Comparison of ENCODE assay signal across 8 cellular contexts in genomic region chr20:62640870-62641748, GRCh38. TPM values are rescaled to one million over a fixed set of nuclear protein-coding genes. Genes with fewer than 3 reads are reported as not detected.
DNase-seq lines count a peak whose midpoint lies in the region; ATAC-seq and TF ChIP-seq lines count a peak whose summit lies in the region.

No MANE protein-coding gene starts in this region.

- no peak overlapping the region for H3K9ac ChIP-seq in IMR-90 (ENCODE audit: low read depth, low read length)

- POLR2A ChIA-PET in CD4-positive, alpha-beta T cell (lab: Charles Lee) = interaction anchor here (3.5 kb wide), 1 partner anchor 11 kb away, joined by 34 read pairs; no protein-coding TSS in a partner anchor
- POLR2A ChIA-PET in IMR-90 (lab: Charles Lee; ENCODE audit: unreplicated experiment) = no interaction called here

- TF ChIP-seq CTCF in CD4-positive, alpha-beta T cell (IDR thresholded peaks at IDR 0.05) = no peak
- TF ChIP-seq CTCF in IMR-90 (conservative IDR thresholded peaks at IDR 0.05; ENCODE audit: low read depth, low read length) = no peak
- TF ChIP-seq CTCF in natural killer cell (IDR thresholded peaks at IDR 0.05) = no peak
- TF ChIP-seq CTCF in thyroid gland (IDR thresholded peaks at IDR 0.05) = no peak

- H3K9me3 ChIP-seq in CD4-positive, alpha-beta T cell (ENCODE audit: control insufficient read depth, low read length) = no peaks in the 10 kb centered on the region
- H3K9me3 ChIP-seq in IMR-90 (ENCODE audit: control insufficient read depth, insufficient read depth, low read length) (no peaks in the 10 kb centered on the region), thyroid gland (no peaks in the 10 kb centered on the region)

- no peaks in the 10 kb centered on the region for H3K27me3 ChIP-seq in CD4-positive, alpha-beta T cell (ENCODE audit: control insufficient read depth, insufficient read depth, low read length)
- H3K27me3 ChIP-seq in IMR-90 (ENCODE audit: control insufficient read depth, insufficient read depth, low read length) = peaks cover 66% of the 10 kb centered on the region
- peaks cover 9% of the 10 kb centered on the region for H3K27me3 ChIP-seq in thyroid gland

- dilution Hi-C loops in IMR-90 (cut with HindIII; ENCODE audit: low sequenced_read_pairs, unreplicated experiment) = no loop called here

- CTCF ChIA-PET in CD4-positive, alpha-beta T cell (lab: Charles Lee) = interaction anchor here (1.9 kb wide), 1 partner anchor 24 kb away, joined by 10 read pairs; no protein-coding TSS in a partner anchor
- CTCF ChIA-PET in IMR-90 (lab: Yijun Ruan, JAX) = interaction anchor here (0.6 kb wide), 1 partner anchor 228 kb away, joined by 3 read pairs; no protein-coding TSS in a partner anchor

- H2BK120ac ChIP-seq in IMR-90 (ENCODE audit: low read depth, low read length) = no peak overlapping the region

- peak overlapping the region; percentile 33 for H2AK9ac ChIP-seq in IMR-90 (replicated peaks; ENCODE audit: low read depth, low read length, poor library complexity)

- H3K9me1 ChIP-seq in IMR-90 (ENCODE audit: insufficient read depth, low read length) = 0 out of 2 replicates have a peak, but pooled peaks cover 3% of the 10 kb centered on the region

- H3K4ac ChIP-seq in IMR-90 (ENCODE audit: low read depth, low read length) = no peak overlapping the region

- no peak overlapping the region for H2BK20ac ChIP-seq in IMR-90 (ENCODE audit: low read depth, low read length)

- H2BK5ac ChIP-seq in IMR-90 (ENCODE audit: low read depth, low read length, poor library complexity, severe bottlenecking) = no peak overlapping the region

- no peaks in the 10 kb centered on the region for H3K4me1 Mint-ChIP-seq in CD4-positive, alpha-beta T cell (ENCODE audit: low read depth)
- peaks cover 22% of the 10 kb centered on the region for H3K4me1 Mint-ChIP-seq in activated naive CD8-positive, alpha-beta T cell treated with anti-CD3 and anti-CD28 coated beads, Interleukin-2, amount 50 U/mL, for 24 hours
- peaks cover 5 to 19% of the 10 kb centered on the region in 2 donors for H3K4me1 Mint-ChIP-seq in natural killer cell

- no TSS peak for BruUV-seq in IMR-90 (replicated peaks; lab: Mats Ljungman, UMichigan)

- no peaks in the 10 kb centered on the region for H3K36me3 Mint-ChIP-seq in CD4-positive, alpha-beta T cell (ENCODE audit: low read depth)
- peaks cover 10% of the 10 kb centered on the region for H3K36me3 Mint-ChIP-seq in activated naive CD8-positive, alpha-beta T cell treated with anti-CD3 and anti-CD28 coated beads, Interleukin-2, amount 50 U/mL, for 24 hours (ENCODE audit: low read depth)
- H3K36me3 Mint-ChIP-seq in natural killer cell = no peaks in the 10 kb centered on the region

- H3K4me2 ChIP-seq in IMR-90 (ENCODE audit: low read depth, low read length) = no peak overlapping the region; the same call in 1 of the 2 replicates

- H3K4me3 ChIP-seq in IMR-90 (ENCODE audit: insufficient read depth, low read depth, low read length) (no peak overlapping the region), thyroid gland (replicated peaks in 1 of 3) (no peak overlapping the region)

- H2AK5ac ChIP-seq in IMR-90 (ENCODE audit: low read depth, low read length) = no peak overlapping the region

- H3K23ac ChIP-seq in IMR-90 (ENCODE audit: low read depth, low read length) = no peak overlapping the region

- no peak for DNase-seq in CD4-positive, alpha-beta T cell
- DNase-seq in IMR-90 (no peak), natural killer cell (no peak), NCI-H187 treated with DMSO at 0.1 percent for 48 hours (lab: John Stamatoyannopoulos, UW) (no peak), thyroid gland (no peak), NCI-H2107 treated with DMSO at 0.1 percent for 48 hours (lab: John Stamatoyannopoulos, UW; ENCODE audit: unreplicated experiment) (no peak), SIG-M5 treated with dmso at 0.1 percent for 504 hours (lab: John Stamatoyannopoulos, UW; ENCODE audit: unreplicated experiment) (no peak)
- peak; percentile 38 for DNase-seq in activated naive CD8-positive, alpha-beta T cell treated with anti-CD3 and anti-CD28 coated beads, Interleukin-2, amount 50 U/mL, for 24 hours

- peak overlapping the region; percentile 15 for H2AFZ ChIP-seq in IMR-90 (replicated peaks; ENCODE audit: low read length, poor library complexity)

- no peak overlapping the region for H2BK15ac ChIP-seq in IMR-90 (ENCODE audit: low read depth, low read length)

- no peak for ATAC-seq in CD4-positive, alpha-beta T cell (ENCODE audit: poor library complexity)
- ATAC-seq in IMR-90 (ENCODE audit: low read depth) = no peak
- ATAC-seq in activated naive CD8-positive, alpha-beta T cell treated with anti-CD3 and anti-CD28 coated beads, Interleukin-2, amount 50 U/mL, for 24 hours = no peak
- no peak for ATAC-seq in natural killer cell

- no peak overlapping the region for H4K5ac ChIP-seq in IMR-90 (ENCODE audit: low read depth, low read length)

- no peak overlapping the region for H3K14ac ChIP-seq in IMR-90 (replicated peaks; ENCODE audit: low read depth, low read length)

- H4K8ac ChIP-seq in IMR-90 (ENCODE audit: low read depth in 2 of 2, low read length in 2 of 2) = no peak overlapping the region

- H4K91ac ChIP-seq in IMR-90 (ENCODE audit: insufficient read depth, low read depth, low read length) = no peak overlapping the region

- no peak overlapping the region for H3K56ac ChIP-seq in IMR-90 (ENCODE audit: extremely low read depth, insufficient read depth, low read length)

- H3K4me3 Mint-ChIP-seq in CD4-positive, alpha-beta T cell = peak overlapping the region; percentile 72
- H3K4me3 Mint-ChIP-seq in activated naive CD8-positive, alpha-beta T cell treated with anti-CD3 and anti-CD28 coated beads, Interleukin-2, amount 50 U/mL, for 24 hours = peak overlapping the region; percentile 82
- peak overlapping the region; percentile 85 for H3K4me3 Mint-ChIP-seq in natural killer cell

- intact Hi-C loops in CD4-positive, alpha-beta T cell (cut with DNase I, micrococcal nuclease) = loop anchor here in 1 of 2 experiments (2.0 to 5.0 kb wide), 2 partner anchors 152 to 631 kb away; partner anchors contain the start of gene ARFGAP1
- intact Hi-C loops in IMR-90 (cut with micrococcal nuclease) = no loop called here
- intact Hi-C loops in natural killer cell (cut with micrococcal nuclease) = no loop called here
- intact Hi-C loops in thyroid gland (cut with DNase I) = no loop called here

- no peak overlapping the region for H3K18ac ChIP-seq in IMR-90 (ENCODE audit: low read depth, low read length)

- no peaks in the 10 kb centered on the region for H3K27me3 Mint-ChIP-seq in CD4-positive, alpha-beta T cell
- peaks cover 6% of the 10 kb centered on the region for H3K27me3 Mint-ChIP-seq in activated naive CD8-positive, alpha-beta T cell treated with anti-CD3 and anti-CD28 coated beads, Interleukin-2, amount 50 U/mL, for 24 hours
- peaks cover 0 to 1% of the 10 kb centered on the region in 2 donors for H3K27me3 Mint-ChIP-seq in natural killer cell (ENCODE audit: low read depth in 2 of 2)

- H3K79me1 ChIP-seq in IMR-90 (ENCODE audit: low read depth in 1 of 2, low read length in 2 of 2) = no peaks in the 10 kb centered on the region

- H3K27ac ChIP-seq in CD4-positive, alpha-beta T cell (ENCODE audit: low read depth, low read length) = no peak overlapping the region
- no peak overlapping the region for H3K27ac ChIP-seq in IMR-90 (ENCODE audit: insufficient read depth, low read length)
- no peak overlapping the region for H3K27ac ChIP-seq in thyroid gland

- H3K4me1 ChIP-seq in IMR-90 (ENCODE audit: control insufficient read depth, insufficient read depth, low read length) = peaks cover 1% of the 10 kb centered on the region; the same call in 1 of the 2 replicates
- H3K4me1 ChIP-seq in thyroid gland = peaks cover 16 to 17% of the 10 kb centered on the region in 2 donors

- TF ChIP-seq RAD21 in IMR-90 (IDR thresholded peaks at IDR 0.05; ENCODE audit: low read length) = no peak

- TF ChIP-seq POLR2A in IMR-90 (IDR thresholded peaks at IDR 0.05; ENCODE audit: low read depth, low read length) = no peak
- TF ChIP-seq POLR2A in thyroid gland (IDR thresholded peaks at IDR 0.05) = no peak

- WGBS in IMR-90 (ENCODE audit: extremely low coverage in 2 of 2, insufficient read length in 1 of 2), 2 experiments = 85% methylated on average over 7 of the region's 27 CpGs; no CpG with 5 or more reads in 1 of the 2 experiments
- WGBS in thyroid gland, 2 donors = 80 to 89% methylated on average over 25 of the region's 27 CpGs

- in situ Hi-C loops in IMR-90 (cut with MboI; ENCODE audit: low sequenced_read_pairs) = no loop called here

- no peaks in the 10 kb centered on the region for H3K36me3 ChIP-seq in IMR-90 (ENCODE audit: control insufficient read depth, insufficient read depth, low read length)
- H3K36me3 ChIP-seq in thyroid gland = no peaks in the 10 kb centered on the region

- H4K20me1 ChIP-seq in IMR-90 (ENCODE audit: insufficient read depth, low read length) = no peaks in the 10 kb centered on the region

- H3K27ac Mint-ChIP-seq in CD4-positive, alpha-beta T cell = no peak overlapping the region
- H3K27ac Mint-ChIP-seq in activated naive CD8-positive, alpha-beta T cell treated with anti-CD3 and anti-CD28 coated beads, Interleukin-2, amount 50 U/mL, for 24 hours = peak overlapping the region; percentile 78
- H3K27ac Mint-ChIP-seq in natural killer cell = peak overlapping the region in 1 of 2 donors; percentile 17

- no peaks in the 10 kb centered on the region for H3K9me3 Mint-ChIP-seq in CD4-positive, alpha-beta T cell
- no peaks in the 10 kb centered on the region for H3K9me3 Mint-ChIP-seq in activated naive CD8-positive, alpha-beta T cell treated with anti-CD3 and anti-CD28 coated beads, Interleukin-2, amount 50 U/mL, for 24 hours
- H3K9me3 Mint-ChIP-seq in natural killer cell = no peaks in the 10 kb centered on the region

TF ChIP-seq in IMR-90, 13 proteins besides CTCF, POLR2A, EP300 and RAD21 (continues in another document):
- TF ChIP-seq MAFK (IDR thresholded peaks at IDR 0.05; ENCODE audit: low read depth, low read length) (no peak), CHD1 (IDR thresholded peaks at IDR 0.05; ENCODE audit: low read depth, low read length) (no peak), RFX5 (IDR thresholded peaks at IDR 0.05; ENCODE audit: low read depth, low read length) (no peak), RCOR1 (IDR thresholded peaks at IDR 0.05; ENCODE audit: insufficient replicate concordance, low read length) (no peak), BHLHE40 (IDR thresholded peaks at IDR 0.05; ENCODE audit: low read depth, low read length) (no peak), MAZ (IDR thresholded peaks at IDR 0.05; ENCODE audit: borderline replicate concordance, low read depth, low read length) (no peak), CEBPB (IDR thresholded peaks at IDR 0.05; ENCODE audit: low read depth, low read length) (no peak)

RNA-seq across cellular contexts. Expression of gene SLCO4A1, which starts 1.2 kb away (rescaled TPM):
- total RNA-seq in CD4-positive, alpha-beta T cell = 1 to 10 TPM; 2.3 to 2.5 TPM
- total RNA-seq in IMR-90 (2012; rRNA removed) (0.56 and 0.72 TPM in 2 replicates), natural killer cell (1 to 10 TPM in 2 of 3 donors, under 1 TPM in 1; 0.59 to 1.4 (median 1.1) TPM), thyroid gland (10 to 100 TPM in 1 of 4 donors, 1 to 10 TPM in 3; 5.3 to 18.3 (median 6.7) TPM)
- polyA plus RNA-seq in IMR-90 (2012; rRNA removed) = 1.1 and 1.5 TPM in 2 replicates
- polyA plus RNA-seq in IMR-90 (2012; cell fraction: cytosol; rRNA removed) = 1.1 TPM in 2 replicates
- polyA plus RNA-seq in IMR-90 (2012; cell fraction: nucleus; rRNA removed; ENCODE audit: low replicate concordance) = 2.1 and 5.3 TPM in 2 replicates
